13 cellular contexts compared by ENCODE assay signal in genomic region chr10:23035569-23035968, GRCh38. TPM values are rescaled to one million over a fixed set of nuclear protein-coding genes. Genes with fewer than 3 reads are reported as not detected.
DNase-seq lines count a peak whose midpoint lies in the region; ATAC-seq and TF ChIP-seq lines count a peak whose summit lies in the region.
"Had no signal": no experiment of that assay in that cellular context is flagged by ENCODE, and none has a peak within 500 bp of the region (broad histone marks: within the 10 kb centered on the region; RNA-seq: fewer than 3 reads in every experiment).

No MANE protein-coding gene starts in this region.

- H3K27ac Mint-ChIP-seq in glutamatergic neuron (ENCODE audit: unreplicated experiment): no peak overlapping the region
- H3K27ac Mint-ChIP-seq: T-helper 2 cell treated with Interferon-gamma antibody and Interleukin-4, amounts not matched to agents 5 μg/mL and 100 μg/mL, for 36 hours had no signal

- H3K9me2 ChIP-seq in GM23248 (ENCODE audit: insufficient read depth): no peaks in the 10 kb centered on the region

- ATAC-seq in SK-N-SH treated with all-trans-retinoic acid at 6 μM for 48 hours (peak; percentile 80), GM19467 (IDR thresholded peaks at IDR 0.05; ENCODE audit: unreplicated experiment) (no peak), GM18511 (IDR thresholded peaks at IDR 0.05; ENCODE audit: unreplicated experiment) (no peak)

- H3K9ac ChIP-seq in GM23248: no peak overlapping the region

- no peak for DNase-seq in AG10803 (ENCODE audit: low read depth)
- peak; percentile 3 for DNase-seq in GM23248
- DNase-seq in glutamatergic neuron: peak; percentile 22
- DNase-seq in 8988T: no peak
- DNase-seq in NCI-H2081 treated with DMSO at 0.1 percent for 48 hours (lab: John Stamatoyannopoulos, UW): no peak
- DNase-seq: activated T-cell treated with anti-CD3 and anti-CD28 coated beads, Interleukin-2, amount 50 U/mL, for 1 hour; DMS79 treated with DMSO at 0.1 percent for 48 hours; NCI-H446; stimulated activated naive CD4-positive, alpha-beta T cell had no signal

- H3K79me2 ChIP-seq in GM23248 (ENCODE audit: insufficient read depth): no peaks in the 10 kb centered on the region

- H3K4me1 Mint-ChIP-seq in glutamatergic neuron (ENCODE audit: low read depth, unreplicated experiment): no peaks in the 10 kb centered on the region

- no peak overlapping the region for H3K27ac ChIP-seq in GM23248

- H3K4me1 ChIP-seq in GM23248 (ENCODE audit: insufficient read depth): no peaks in the 10 kb centered on the region

- no peak overlapping the region for H2AFZ ChIP-seq in GM23248

- no peaks in the 10 kb centered on the region for H3F3A ChIP-seq in GM23248 (ENCODE audit: insufficient read depth)

- no peak overlapping the region for H3K4me3 ChIP-seq in AG10803 (ENCODE audit: low read length)
- no peak overlapping the region for H3K4me3 ChIP-seq in GM23248

- H3K9me3 Mint-ChIP-seq in glutamatergic neuron (ENCODE audit: unreplicated experiment): no peaks in the 10 kb centered on the region
- H3K9me3 Mint-ChIP-seq: T-helper 2 cell treated with Interferon-gamma antibody and Interleukin-4, amounts not matched to agents 5 μg/mL and 100 μg/mL, for 36 hours had no signal

- no peaks in the 10 kb centered on the region for H3K9me3 ChIP-seq in GM23248 (ENCODE audit: low read depth)

- H3K36me3 ChIP-seq in GM23248 (ENCODE audit: low read depth): no peaks in the 10 kb centered on the region

- no peaks in the 10 kb centered on the region for H4K20me1 ChIP-seq in GM23248 (ENCODE audit: insufficient read depth)

- H3K36me3 Mint-ChIP-seq in glutamatergic neuron (ENCODE audit: unreplicated experiment): no peaks in the 10 kb centered on the region

- in situ Hi-C loops in GM23248 (cut with MboI): no loop called here

- no peak overlapping the region for H3K4me3 Mint-ChIP-seq in glutamatergic neuron (ENCODE audit: unreplicated experiment)
- H3K4me3 Mint-ChIP-seq: T-helper 2 cell treated with Interferon-gamma antibody and Interleukin-4, amounts not matched to agents 5 μg/mL and 100 μg/mL, for 36 hours had no signal

- H3K27me3 Mint-ChIP-seq in glutamatergic neuron (ENCODE audit: unreplicated experiment): no peaks in the 10 kb centered on the region

- H3K4me2 ChIP-seq in GM23248 (ENCODE audit: unreplicated experiment): no peak overlapping the region

- H3K27me3 ChIP-seq in GM23248 (replicated peaks; ENCODE audit: insufficient read depth): peaks cover 13% of the 10 kb centered on the region

- TF ChIP-seq CTCF in AG10803 (conservative IDR thresholded peaks at IDR 0.05; ENCODE audit: low read length): peak; percentile 25; the same call in 1 of the 2 replicates
- TF ChIP-seq CTCF in glutamatergic neuron (IDR thresholded peaks at IDR 0.05; ENCODE audit: partially characterized antibody, unreplicated experiment): peak; percentile 53

TF ChIP-seq in SK-N-SH treated with all-trans-retinoic acid at 6 μM for 48 hours, 23 proteins besides CTCF, POLR2A, EP300 and RAD21:
- TF ChIP-seq RARB (CRISPR knock-in tag; IDR thresholded peaks at IDR 0.05): no peak
- no peak for TF ChIP-seq ZC3H10 (CRISPR knock-in tag; IDR thresholded peaks at IDR 0.05)
- TF ChIP-seq ISL1 (CRISPR knock-in tag; IDR thresholded peaks at IDR 0.05): no peak
- no peak for TF ChIP-seq CSDC2 (CRISPR knock-in tag; IDR thresholded peaks at IDR 0.05)
- no peak for TF ChIP-seq CREB5 (CRISPR knock-in tag; IDR thresholded peaks at IDR 0.05; ENCODE audit: low read depth)

RNA-seq across cellular contexts. Expression of gene MSRB2, which starts 59.8 kb away (rescaled TPM):
- total RNA-seq in GM23248 (2014; rRNA removed; shearing (Covaris generic)): 25.0 and 35.0 TPM in 2 replicates
- 69.5 and 69.7 TPM in 2 replicates for polyA plus RNA-seq in GM23248 (2016; fragmentation: Nextera tagmentation; extraction: Ambion mirVana)
- 31.3 TPM for total RNA-seq in glutamatergic neuron (ENCODE audit: unreplicated experiment)

Comparison
In these comparisons a context has a peak if more than half of its experiments do, and no peak if none do; other contexts are left out.
1. DNase-seq: peak in GM23248 (single experiment) and glutamatergic neuron (single experiment); none in AG10803 (single experiment), 8988T (single experiment) and NCI-H2081 treated with DMSO at 0.1 percent for 48 hours (single experiment).